In genomic region chr5:96226941-96227552, GRCh38 we compare ENCODE assay signal across 12 cellular contexts.
DNase-seq lines count a peak whose midpoint lies in the region; TF ChIP-seq lines count a peak whose summit lies in the region.
"Had no signal": no experiment of that assay in that cellular context is flagged by ENCODE, and none has a peak within 500 bp of the region (broad histone marks: within the 10 kb centered on the region; RNA-seq: fewer than 3 reads in every experiment).

No MANE protein-coding gene starts in this region.

- no peak for TF ChIP-seq EP300 in sigmoid colon (IDR thresholded peaks at IDR 0.05)

- H3K27ac ChIP-seq in sigmoid colon (peak overlapping the region in 2 of 4 donors; percentile 20 to 56), MM.1S (ENCODE audit: low read length) (no peak overlapping the region)

- intact Hi-C loops in sigmoid colon (cut with DNase I): no loop called here

- DNase-seq in GM03348 (ENCODE audit: low spot score): peak; percentile 78
- DNase-seq in glomerular visceral epithelial cell (ENCODE audit: extremely low spot score): peak; percentile 97
- DNase-seq in sigmoid colon: peak; percentile 70
- DNase-seq in GM10266 (ENCODE audit: extremely low spot score): no peak
- no peak for DNase-seq in NCI-H1694 treated with DMSO at 0.1 percent for 48 hours (lab: John Stamatoyannopoulos, UW)
- DNase-seq in MM.1S: no peak
- no peak for DNase-seq in CD1c-positive myeloid dendritic cell (ENCODE audit: extremely low spot score)
- DNase-seq: GF-D8, NCI-H1930, stomach had no signal

- no peaks in the 10 kb centered on the region for H3K9me2 ChIP-seq in MM.1S (replicated peaks; ENCODE audit: insufficient read depth, low read length)

- peaks cover 0 to 15% (median 9%) of the 10 kb centered on the region in 4 donors for H3K4me1 ChIP-seq in sigmoid colon
- no peaks in the 10 kb centered on the region for H3K4me1 ChIP-seq in MM.1S (ENCODE audit: low read length)

- WGBS in sigmoid colon, 2 donors: 78 to 89% methylated on average over 6 of the region's 6 CpGs

- no peaks in the 10 kb centered on the region for H3F3A ChIP-seq in MM.1S (ENCODE audit: insufficient read depth, low read length)

- no peak for TF ChIP-seq POLR2A in sigmoid colon (IDR thresholded peaks at IDR 0.05)

- H3K4me3 ChIP-seq in WI38 (ENCODE audit: low read depth, low read length) (peak overlapping the region; percentile 2; the same call in 1 of the 2 replicates), sigmoid colon (no peak overlapping the region), MM.1S (ENCODE audit: low read length) (no peak overlapping the region)
- H3K4me3 ChIP-seq: skin epidermis, stomach had no signal

- H3K27me3 ChIP-seq in sigmoid colon (no peaks in the 10 kb centered on the region), MM.1S (replicated peaks; ENCODE audit: insufficient read depth, low read length) (no peaks in the 10 kb centered on the region)
- H3K27me3 ChIP-seq: stomach had no signal

- H3K9me3 ChIP-seq in sigmoid colon (no peaks in the 10 kb centered on the region), MM.1S (replicated peaks; ENCODE audit: insufficient read depth, low read length) (no peaks in the 10 kb centered on the region)
- H3K9me3 ChIP-seq: stomach had no signal

- no peak overlapping the region for H2AFZ ChIP-seq in MM.1S (ENCODE audit: low read length)

- TF ChIP-seq CTCF in WI38 (IDR thresholded peaks at IDR 0.05; ENCODE audit: low read depth, low read length): no peak
- TF ChIP-seq CTCF in sigmoid colon (IDR thresholded peaks at IDR 0.05): no peak
- no peak for TF ChIP-seq CTCF in GM10266 (IDR thresholded peaks at IDR 0.05; ENCODE audit: control insufficient read depth, insufficient read depth, low read depth, missing control alignments)
- no peak for TF ChIP-seq CTCF in MM.1S (IDR thresholded peaks at IDR 0.05; ENCODE audit: low read length)

- H3K36me3 ChIP-seq in sigmoid colon (no peaks in the 10 kb centered on the region), MM.1S (replicated peaks; ENCODE audit: insufficient read depth, low read length) (no peaks in the 10 kb centered on the region)
- H3K36me3 ChIP-seq: stomach had no signal

- no peak overlapping the region for H3K4me2 ChIP-seq in MM.1S (ENCODE audit: low read depth, low read length)

- H3K79me2 ChIP-seq in MM.1S (ENCODE audit: low read length): no peaks in the 10 kb centered on the region

- no peak overlapping the region for H3K9ac ChIP-seq in MM.1S (ENCODE audit: low read length)

- H4K20me1 ChIP-seq in MM.1S (ENCODE audit: insufficient read depth, low read length): no peaks in the 10 kb centered on the region

Comparison
In these comparisons a context has a peak if more than half of its experiments do, and no peak if none do; other contexts are left out.
1. DNase-seq: peak in GM03348 (single experiment), glomerular visceral epithelial cell (single experiment) and sigmoid colon (single experiment); none in GM10266 (single experiment), NCI-H1694 treated with DMSO at 0.1 percent for 48 hours (single experiment), MM.1S (single experiment) and CD1c-positive myeloid dendritic cell (single experiment).